In genomic region chr5:74424162-74424868, GRCh38 we compare ENCODE assay signal across 18 cellular contexts.
DNase-seq lines count a peak whose midpoint lies in the region; ATAC-seq and TF ChIP-seq lines count a peak whose summit lies in the region.
"Had no signal": no experiment of that assay in that cellular context is flagged by ENCODE, and none has a peak within 500 bp of the region (broad histone marks: within the 10 kb centered on the region; RNA-seq: fewer than 3 reads in every experiment).

No MANE protein-coding gene starts in this region.

- H3K4me1 Mint-ChIP-seq in GM23338: no peaks in the 10 kb centered on the region
- H3K4me1 Mint-ChIP-seq: activated CD4-positive, alpha-beta T cell treated with anti-CD3 and anti-CD28 coated beads, Interleukin-2, amount 10 ng/mL, durations not matched to agents 7 days and 5 days had no signal

- H3K79me2 ChIP-seq in GM23338 (replicated peaks; ENCODE audit: insufficient read depth) (no peaks in the 10 kb centered on the region), mammary epithelial cell (ENCODE audit: insufficient read depth, low read length) (no peaks in the 10 kb centered on the region)

- H3K27ac ChIP-seq in GM23338 (ENCODE audit: low read depth) (no peak overlapping the region), mammary epithelial cell (ENCODE audit: insufficient read depth, low read depth, low read length) (peak overlapping the region; percentile 61), gastroesophageal sphincter (no peak overlapping the region), stomach (no peak overlapping the region)
- H3K27ac ChIP-seq: brain microvascular endothelial cell, esophagus muscularis mucosa had no signal

- TF ChIP-seq POLR2A in gastroesophageal sphincter (IDR thresholded peaks at IDR 0.05) (no peak), stomach (IDR thresholded peaks at IDR 0.05) (no peak)

- BruUV-seq in mammary epithelial cell (replicated peaks; lab: Mats Ljungman, UMichigan): no TSS peak

- H3K4me2 ChIP-seq in GM23338 (no peak overlapping the region), mammary epithelial cell (ENCODE audit: insufficient read depth, low read depth, low read length) (peak overlapping the region; percentile 52)

- peaks cover 5% of the 10 kb centered on the region for H3K9me3 Mint-ChIP-seq in GM23338
- H3K9me3 Mint-ChIP-seq: activated CD4-positive, alpha-beta T cell treated with anti-CD3 and anti-CD28 coated beads, Interleukin-2, amount 10 ng/mL, durations not matched to agents 7 days and 5 days had no signal

- H2AFZ ChIP-seq in GM23338: peak overlapping the region; percentile 1; the same call in 1 of the 2 replicates
- H2AFZ ChIP-seq in mammary epithelial cell (ENCODE audit: low read depth, low read length): peak overlapping the region; percentile 32

- dilution Hi-C loops in mammary epithelial cell (cut with HindIII; ENCODE audit: low sequenced_read_pairs): loop anchor here (5.0 kb wide), 1 partner anchor 67 kb away; no protein-coding TSS in a partner anchor

- CTCF ChIA-PET in mammary epithelial cell (lab: Charles Lee; ENCODE audit: low non-redundant PET): interaction anchor here (0.5 kb wide), 1 partner anchor 152 kb away, joined by 8 read pairs; no protein-coding TSS in a partner anchor

- in situ Hi-C loops in mammary epithelial cell (cut with MboI; ENCODE audit: low sequenced_read_pairs in 2 of 2): no loop called here

- H3F3A ChIP-seq in GM23338 (replicated peaks; ENCODE audit: low read depth): no peaks in the 10 kb centered on the region

- WGBS in mammary epithelial cell (ENCODE audit: low coverage, missing lambda C conversion rate): 1% methylated on average over 5 of the region's 5 CpGs
- WGBS in gastroesophageal sphincter (ENCODE audit: low coverage in 1 of 2), 2 donors: 91 to 100% methylated on average over 4 to 5 of the region's 5 CpGs
- 73 to 83% (median 77%) methylated on average over 5 of the region's 5 CpGs for WGBS in stomach, 5 donors

- H3K9ac ChIP-seq in mammary epithelial cell (ENCODE audit: insufficient read depth, low read length): no peak overlapping the region

- H3K4me1 ChIP-seq in GM23338 (ENCODE audit: insufficient read depth) (no peaks in the 10 kb centered on the region), mammary epithelial cell (ENCODE audit: insufficient read depth, low read length) (peaks cover 26% of the 10 kb centered on the region), gastroesophageal sphincter (no peaks in the 10 kb centered on the region), stomach (peaks cover 0 to 3% (median 0%) of the 10 kb centered on the region in 4 donors)
- H3K4me1 ChIP-seq: esophagus muscularis mucosa had no signal

- TF ChIP-seq EP300 in gastroesophageal sphincter (IDR thresholded peaks at IDR 0.05) (no peak), stomach (IDR thresholded peaks at IDR 0.05) (no peak)

- intact Hi-C loops in mammary epithelial cell (cut with micrococcal nuclease): no loop called here
- intact Hi-C loops in sciatic nerve (cut with DNase I): no loop called here
- intact Hi-C loops in stomach (cut with DNase I; ENCODE audit: low total_unique reads): no loop called here

- H3K9me2 ChIP-seq in GM23338 (ENCODE audit: insufficient read depth): peaks cover 4% of the 10 kb centered on the region; the same call in 1 of the 2 replicates

- H3K9me3 ChIP-seq in mammary epithelial cell (replicated peaks; ENCODE audit: insufficient read depth, low read length) (no peaks in the 10 kb centered on the region), gastroesophageal sphincter (no peaks in the 10 kb centered on the region), stomach (no peaks in the 10 kb centered on the region)
- H3K9me3 ChIP-seq: esophagus muscularis mucosa, MG63 had no signal

- 0 out of 3 replicates have a peak, but pooled peaks cover 5% of the 10 kb centered on the region for H3K36me3 Mint-ChIP-seq in GM23338 (ENCODE audit: low read depth)

- H3K4me3 ChIP-seq in GM23338 (no peak overlapping the region), mammary epithelial cell (replicated peaks in 1 of 3; ENCODE audit: insufficient read depth in 1 of 3, low read depth in 2 of 3, low read length in 3 of 3) (peak overlapping the region in 1 of 3 experiments; percentile 10), gastroesophageal sphincter (no peak overlapping the region), stomach (no peak overlapping the region)
- H3K4me3 ChIP-seq: esophagus muscularis mucosa, MG63 had no signal

- DNase-seq in GM23338 (ENCODE audit: low spot score) (no peak), mammary epithelial cell (peak; percentile 94), sciatic nerve (ENCODE audit: low spot score) (no peak), stomach (no peak)
- DNase-seq: activated CD4-positive, alpha-beta T cell treated with anti-CD3 and anti-CD28 coated beads, Interleukin-2, amount 10 ng/mL, durations not matched to agents 7 days and 5 days; activated naive CD4-positive, alpha-beta T cell treated with anti-CD3 and anti-CD28 coated beads, Interleukin-2, amount 50 U/mL, for 16 hours; activated T-cell treated with anti-CD3 and anti-CD28 coated beads for 4 hours; brain microvascular endothelial cell; mesenchymal stem cell; MG63; NCI-H187 treated with DMSO at 0.1 percent for 48 hours; NCI-H510A; stimulated activated CD4-positive, alpha-beta T cell treated with anti-CD3 and anti-CD28 coated beads, Interleukin-2, amount 100 ng/mL, for 24 hours had no signal

- H3K36me3 ChIP-seq in GM23338 (ENCODE audit: insufficient read depth) (no peaks in the 10 kb centered on the region), mammary epithelial cell (ENCODE audit: insufficient read depth, low read length) (no peaks in the 10 kb centered on the region), gastroesophageal sphincter (no peaks in the 10 kb centered on the region), stomach (no peaks in the 10 kb centered on the region)
- H3K36me3 ChIP-seq: brain microvascular endothelial cell, esophagus muscularis mucosa, MG63 had no signal

- H4K20me1 ChIP-seq in GM23338 (replicated peaks; ENCODE audit: insufficient read depth) (no peaks in the 10 kb centered on the region), mammary epithelial cell (ENCODE audit: insufficient read depth, low read length) (no peaks in the 10 kb centered on the region)

- ATAC-seq in GM23338: no peak
- peak; percentile 61 for ATAC-seq in gastroesophageal sphincter
- ATAC-seq in sciatic nerve: peak; percentile 39
- no peak for ATAC-seq in GM19467 (IDR thresholded peaks at IDR 0.05; ENCODE audit: unreplicated experiment)
- no peak for ATAC-seq in GM21825 (IDR thresholded peaks at IDR 0.05; ENCODE audit: unreplicated experiment)
- ATAC-seq: SK-N-SH treated with all-trans-retinoic acid at 6 μM for 48 hours had no signal

- H3K27ac Mint-ChIP-seq in GM23338: no peak overlapping the region
- H3K27ac Mint-ChIP-seq: activated CD4-positive, alpha-beta T cell treated with anti-CD3 and anti-CD28 coated beads, Interleukin-2, amount 10 ng/mL, durations not matched to agents 7 days and 5 days had no signal

- H3K4me3 Mint-ChIP-seq in GM23338: no peak overlapping the region
- H3K4me3 Mint-ChIP-seq: activated CD4-positive, alpha-beta T cell treated with anti-CD3 and anti-CD28 coated beads, Interleukin-2, amount 10 ng/mL, durations not matched to agents 7 days and 5 days had no signal

- no peaks in the 10 kb centered on the region for H3K27me3 ChIP-seq in GM23338 (ENCODE audit: insufficient read depth)
- H3K27me3 ChIP-seq in mammary epithelial cell (ENCODE audit: insufficient read depth, low read length): no peaks in the 10 kb centered on the region
- no peaks in the 10 kb centered on the region for H3K27me3 ChIP-seq in gastroesophageal sphincter
- no peaks in the 10 kb centered on the region for H3K27me3 ChIP-seq in stomach
- H3K27me3 ChIP-seq: brain microvascular endothelial cell, esophagus muscularis mucosa, MG63 had no signal

- no peak for TF ChIP-seq CTCF in GM23338 (conservative IDR thresholded peaks at IDR 0.05; ENCODE audit: low read depth in 2 of 2)
- no peak for TF ChIP-seq CTCF in mammary epithelial cell (conservative IDR thresholded peaks at IDR 0.05 in 1 of 2, IDR thresholded peaks at IDR 0.05 in 1 of 2; ENCODE audit: extremely low read depth in 1 of 2, insufficient read depth in 1 of 2, low read depth in 1 of 2, low read length in 2 of 2)
- TF ChIP-seq CTCF in gastroesophageal sphincter (IDR thresholded peaks at IDR 0.05): no peak
- TF ChIP-seq CTCF in stomach (IDR thresholded peaks at IDR 0.05): no peak

- peaks cover 2% of the 10 kb centered on the region for H3K27me3 Mint-ChIP-seq in GM23338 (ENCODE audit: insufficient read depth, low read depth, poor library complexity)

TF ChIP-seq in GM23338, 12 proteins besides CTCF, POLR2A, EP300 and RAD21:
- no peak for TF ChIP-seq REST (IDR thresholded peaks at IDR 0.05; ENCODE audit: unreplicated experiment)

Comparison
In these comparisons a context has a peak if more than half of its experiments do, and no peak if none do; other contexts are left out.
1. ATAC-seq: peak in gastroesophageal sphincter (single experiment) and sciatic nerve (single experiment); none in GM23338 (single experiment), GM19467 (single experiment) and GM21825 (single experiment).